ENCODE assay signal across 18 cellular contexts in genomic region chr7:30687604-30688003, GRCh38. TPM values are rescaled to one million over a fixed set of nuclear protein-coding genes. Genes with fewer than 3 reads are reported as not detected.
A peak's percentile ranks its signal among the peaks of the same experiment; 100 is the strongest.
DNase-seq lines count a peak whose midpoint lies in the region; ATAC-seq and TF ChIP-seq lines count a peak whose summit lies in the region.
"Had no signal": no experiment of that assay in that cellular context is flagged by ENCODE, and none has a peak within 500 bp of the region (broad histone marks: within the 10 kb centered on the region; RNA-seq: fewer than 3 reads in every experiment).

No MANE protein-coding gene starts in this region.

- H3K4me3 Mint-ChIP-seq in GM23338 (no peak overlapping the region), endodermal cell (no peak overlapping the region)
- H3K4me3 Mint-ChIP-seq: CD4-positive, CD25-positive, alpha-beta regulatory T cell had no signal

- peaks cover 25% of the 10 kb centered on the region for H3K27me3 Mint-ChIP-seq in GM23338 (ENCODE audit: insufficient read depth, low read depth, poor library complexity)
- H3K27me3 Mint-ChIP-seq in endodermal cell (ENCODE audit: insufficient read depth), result peaks cover 53% of the 10 kb centered on the region

- H3K9ac ChIP-seq in Loucy (ENCODE audit: low read depth, low read length, poor library complexity, severe bottlenecking), result no peak overlapping the region
- no peak overlapping the region for H3K9ac ChIP-seq in endodermal cell (ENCODE audit: extremely low read depth, low read length, poor library complexity, severe bottlenecking)
- H3K9ac ChIP-seq: BLaER1 treated with 17β-estradiol and CSF1 and Interleukin-3, amounts not matched to agents 10 nM and 100 nM had no signal

- peak; percentile 38 for ATAC-seq in GM23338
- ATAC-seq: GM12878, K562 had no signal

- H3K27ac ChIP-seq in GM23338 (ENCODE audit: low read depth) (no peak overlapping the region), endodermal cell (ENCODE audit: low read depth, low read length) (no peak overlapping the region), osteoblast (ENCODE audit: low read depth, low read length) (no peak overlapping the region), coronary artery (no peak overlapping the region)
- H3K27ac ChIP-seq: BLaER1 treated with 17β-estradiol and CSF1 and Interleukin-3, amounts not matched to agents 10 nM and 100 nM; HL-60 had no signal

- H3K79me2 ChIP-seq in GM23338 (replicated peaks; ENCODE audit: insufficient read depth) (no peaks in the 10 kb centered on the region), Loucy (ENCODE audit: insufficient read depth, low read length) (no peaks in the 10 kb centered on the region), osteoblast (ENCODE audit: insufficient read depth, low read length) (no peaks in the 10 kb centered on the region)

- H3K4me3 ChIP-seq in GM23338 (no peak overlapping the region), Loucy (ENCODE audit: low read length, poor library complexity, severe bottlenecking) (no peak overlapping the region), endodermal cell (ENCODE audit: low read length) (no peak overlapping the region), osteoblast (ENCODE audit: insufficient read depth, low read length) (no peak overlapping the region), coronary artery (no peak overlapping the region)
- H3K4me3 ChIP-seq: BLaER1 treated with 17β-estradiol and CSF1 and Interleukin-3, amounts not matched to agents 10 nM and 100 nM; GM12878; K562 had no signal

- no peak overlapping the region for H3K27ac Mint-ChIP-seq in GM23338
- H3K27ac Mint-ChIP-seq in endodermal cell, result no peak overlapping the region

- no peaks in the 10 kb centered on the region for H3K9me3 Mint-ChIP-seq in GM23338
- no peaks in the 10 kb centered on the region for H3K9me3 Mint-ChIP-seq in endodermal cell

- H3K27me3 ChIP-seq in GM23338 (ENCODE audit: insufficient read depth) (peaks cover 17% of the 10 kb centered on the region), Loucy (ENCODE audit: insufficient read depth, low read length, poor library complexity, severe bottlenecking) (no peaks in the 10 kb centered on the region), endodermal cell (ENCODE audit: control insufficient read depth, insufficient read depth, low read length, poor library complexity, severe bottlenecking) (peaks cover 28% of the 10 kb centered on the region), osteoblast (ENCODE audit: insufficient read depth, low read length) (peaks cover 40% of the 10 kb centered on the region)

- H4K20me1 ChIP-seq in GM23338 (replicated peaks; ENCODE audit: insufficient read depth), result no peaks in the 10 kb centered on the region; the same call in 1 of the 2 replicates
- H4K20me1 ChIP-seq in Loucy (ENCODE audit: insufficient read depth, low read length, poor library complexity, severe bottlenecking), result no peaks in the 10 kb centered on the region
- no peaks in the 10 kb centered on the region for H4K20me1 ChIP-seq in osteoblast (ENCODE audit: insufficient read depth, low read length)

- no peak for DNase-seq in GM23338 (ENCODE audit: low spot score)
- no peak for DNase-seq in endodermal cell
- peak; percentile 53 for DNase-seq in osteoblast (ENCODE audit: insufficient read length, low spot score, missing footprints)
- no peak for DNase-seq in activated CD4-positive, alpha-beta T cell treated with anti-CD3 and anti-CD28 coated beads, Interleukin-2, amount 50 U/mL, for 4 hours
- no peak for DNase-seq in coronary artery (ENCODE audit: low spot score)
- no peak for DNase-seq in activated CD4-positive, alpha-beta T cell treated with anti-CD3 and anti-CD28 coated beads for 1 hour
- DNase-seq: ACHN; Calu3; CD4-positive, CD25-positive, alpha-beta regulatory T cell; DMS 273 treated with DMSO at 0.1 percent for 48 hours; HCEC 1CT had no signal

- WGBS in endodermal cell (ENCODE audit: insufficient coverage in 1 of 2, insufficient read length in 1 of 2), 2 experiments, result 88 to 92% methylated on average over 3 to 6 of the region's 6 CpGs

- H3K4me1 ChIP-seq in GM23338 (ENCODE audit: insufficient read depth) (peaks cover 8% of the 10 kb centered on the region; the same call in 1 of the 2 replicates), Loucy (ENCODE audit: insufficient read depth, low read length, poor library complexity, severe bottlenecking) (peaks cover 8% of the 10 kb centered on the region), endodermal cell (ENCODE audit: control insufficient read depth, insufficient read depth, low read length) (no peaks in the 10 kb centered on the region), osteoblast (ENCODE audit: insufficient read depth, low read length) (no peaks in the 10 kb centered on the region)

- no peak overlapping the region for H3K4me2 ChIP-seq in GM23338
- H3K4me2 ChIP-seq in Loucy (ENCODE audit: low read depth, low read length, poor library complexity, severe bottlenecking), result peak overlapping the region; percentile 9
- H3K4me2 ChIP-seq in osteoblast (ENCODE audit: insufficient read depth, low read length), result no peak overlapping the region

- no peaks in the 10 kb centered on the region for H3K9me3 ChIP-seq in Loucy (ENCODE audit: insufficient read depth, low read depth, low read length)
- no peaks in the 10 kb centered on the region for H3K9me3 ChIP-seq in endodermal cell (ENCODE audit: control insufficient read depth, low read length)
- H3K9me3 ChIP-seq in osteoblast (ENCODE audit: low read depth, low read length), result no peaks in the 10 kb centered on the region
- H3K9me3 ChIP-seq: BLaER1 treated with 17β-estradiol and CSF1 and Interleukin-3, amounts not matched to agents 10 nM and 100 nM had no signal

- no peaks in the 10 kb centered on the region for H3F3A ChIP-seq in GM23338 (replicated peaks; ENCODE audit: low read depth)
- no peaks in the 10 kb centered on the region for H3F3A ChIP-seq in Loucy (ENCODE audit: low read depth)

- TF ChIP-seq CTCF in GM23338 (conservative IDR thresholded peaks at IDR 0.05; ENCODE audit: low read depth in 2 of 2) (no peak; a peak in 1 of 4 replicates), Loucy (conservative IDR thresholded peaks at IDR 0.05; ENCODE audit: low read length) (peak; percentile 18; the same call in 1 of the 2 replicates), endodermal cell (conservative IDR thresholded peaks at IDR 0.05) (peak; percentile 26), osteoblast (IDR thresholded peaks at IDR 0.05; ENCODE audit: extremely low read depth, low read depth, low read length) (no peak), coronary artery (IDR thresholded peaks at IDR 0.05) (no peak)

- no peaks in the 10 kb centered on the region for H3K9me2 ChIP-seq in GM23338 (ENCODE audit: insufficient read depth)
- no peaks in the 10 kb centered on the region for H3K9me2 ChIP-seq in Loucy (replicated peaks; ENCODE audit: low read depth, low read length)

- H3K4me1 Mint-ChIP-seq in GM23338 (peaks cover 14% of the 10 kb centered on the region), endodermal cell (no peaks in the 10 kb centered on the region)

- H3K36me3 Mint-ChIP-seq in GM23338 (ENCODE audit: low read depth), result no peaks in the 10 kb centered on the region
- H3K36me3 Mint-ChIP-seq in endodermal cell (ENCODE audit: low read depth), result no peaks in the 10 kb centered on the region
- H3K36me3 Mint-ChIP-seq: CD4-positive, CD25-positive, alpha-beta regulatory T cell had no signal

- H2AFZ ChIP-seq in GM23338 (no peak overlapping the region), Loucy (ENCODE audit: low read length) (no peak overlapping the region), osteoblast (ENCODE audit: low read length) (no peak overlapping the region)

- H3K36me3 ChIP-seq in GM23338 (ENCODE audit: insufficient read depth), result no peaks in the 10 kb centered on the region
- no peaks in the 10 kb centered on the region for H3K36me3 ChIP-seq in Loucy (ENCODE audit: insufficient read depth, low read length)
- no peaks in the 10 kb centered on the region for H3K36me3 ChIP-seq in endodermal cell (ENCODE audit: control insufficient read depth, insufficient read depth, low read length)
- H3K36me3 ChIP-seq in osteoblast (ENCODE audit: insufficient read depth, low read length), result no peaks in the 10 kb centered on the region
- H3K36me3 ChIP-seq: BLaER1 treated with 17β-estradiol and CSF1 and Interleukin-3, amounts not matched to agents 10 nM and 100 nM had no signal

RNA-seq across cellular contexts. Expression of gene CRHR2, which starts 5.3 kb away (rescaled TPM):
- 0.14 and 0.23 TPM in 2 replicates for total RNA-seq in GM23338 (2014; rRNA removed; shearing (Covaris generic))
- 0.26 and 1.4 TPM in 2 replicates for polyA plus RNA-seq in GM23338 (2016; fragmentation: Nextera tagmentation; extraction: Ambion mirVana)
- total RNA-seq in endodermal cell (not detected), osteoblast (not detected in 2 replicates)
- 0.11 TPM for polyA plus RNA-seq in endodermal cell (2013, experiment 1 of 2)
- polyA plus RNA-seq in endodermal cell (2013, experiment 2 of 2), result not detected
- total RNA-seq: A172; Calu3; CD4-positive, CD25-positive, alpha-beta regulatory T cell; G401; GM12878; K562 had no signal
- polyA plus RNA-seq: CD4-positive, CD25-positive, alpha-beta regulatory T cell; GM12878; K562 had no signal

Comparison
In these comparisons a context has a peak if more than half of its experiments do, and no peak if none do; other contexts are left out.
1. CTCF ChIP-seq: peak in Loucy (single experiment) and endodermal cell (single experiment); none in GM23338 (0 of 2), osteoblast (single experiment) and coronary artery (single experiment).